Comparison of ENCODE assay signal across 13 cellular contexts in the genomic region with DNA sequence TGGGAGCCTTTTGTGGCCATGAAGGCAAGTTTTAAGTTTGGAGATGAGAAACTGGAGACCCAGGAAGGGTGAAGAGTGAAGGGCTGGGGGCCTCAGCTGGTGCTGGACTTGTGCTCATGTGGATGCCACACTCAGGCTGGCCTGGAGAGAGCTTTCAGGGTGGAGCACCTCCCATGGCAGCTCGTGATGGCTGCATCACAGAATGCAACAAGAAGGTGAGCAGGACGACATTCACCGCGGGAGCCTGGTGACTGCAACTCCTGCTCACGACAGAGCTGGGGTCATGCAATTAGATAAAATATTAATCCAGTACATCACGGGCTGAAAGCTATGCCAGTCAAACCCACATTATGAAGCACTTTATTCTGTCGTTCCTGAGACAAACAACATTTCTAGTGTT. TPM values are rescaled to one million over a fixed set of nuclear protein-coding genes. Genes with fewer than 3 reads are reported as not detected.
DNase-seq lines count a peak whose midpoint lies in the region; ATAC-seq and TF ChIP-seq lines count a peak whose summit lies in the region.
"Had no signal": no experiment of that assay in that cellular context is flagged by ENCODE, and none has a peak within 500 bp of the region (broad histone marks: within the 10 kb centered on the region; RNA-seq: fewer than 3 reads in every experiment).

No MANE protein-coding gene starts in this region.

- no peak for DNase-seq in CD4-positive, alpha-beta T cell
- no peak for DNase-seq in GM23338 (ENCODE audit: low spot score)
- no peak for DNase-seq in activated naive CD8-positive, alpha-beta T cell treated with anti-CD3 and anti-CD28 coated beads, Interleukin-2, amount 50 U/mL, for 24 hours
- DNase-seq in natural killer cell treated with Interleukin-12 subunit alpha and Interleukin-12 subunit beta and Interleukin-15 and Interleukin-18, amount 100 ng/mL, for 72 hours (ENCODE audit: low spot score), result no peak
- DNase-seq in SHP77 treated with DMSO at 0.1 percent for 48 hours (lab: John Stamatoyannopoulos, UW), result no peak
- no peak for DNase-seq in stimulated activated CD4-positive, alpha-beta T cell treated with anti-CD3 and anti-CD28 coated beads, Interleukin-2, amount 100 ng/mL, for 48 hours
- no peak for DNase-seq in NCI-H2029 treated with DMSO at 0.1 percent for 48 hours (lab: John Stamatoyannopoulos, UW)
- DNase-seq: C1 segment of cervical spinal cord, islet precursor cell, midbrain, NCI-H1694 treated with DMSO at 0.1 percent for 48 hours, NCI-H524, pancreas had no signal

- no peaks in the 10 kb centered on the region for H3K9me3 ChIP-seq in CD4-positive, alpha-beta T cell (ENCODE audit: control insufficient read depth, low read length)
- H3K9me3 ChIP-seq: pancreas had no signal

- no peaks in the 10 kb centered on the region for H3K9me3 Mint-ChIP-seq in CD4-positive, alpha-beta T cell
- H3K9me3 Mint-ChIP-seq in GM23338, result no peaks in the 10 kb centered on the region
- H3K9me3 Mint-ChIP-seq in activated naive CD8-positive, alpha-beta T cell treated with anti-CD3 and anti-CD28 coated beads, Interleukin-2, amount 50 U/mL, for 24 hours, result no peaks in the 10 kb centered on the region
- no peaks in the 10 kb centered on the region for H3K9me3 Mint-ChIP-seq in natural killer cell treated with Interleukin-12 subunit alpha and Interleukin-12 subunit beta and Interleukin-15 and Interleukin-18, amount 100 ng/mL, for 72 hours

- peaks cover 45% of the 10 kb centered on the region for H3K4me1 ChIP-seq in GM23338 (ENCODE audit: insufficient read depth)

- H3K27ac ChIP-seq in CD4-positive, alpha-beta T cell (ENCODE audit: low read depth, low read length), result peak overlapping the region; percentile 48
- 0 out of 2 replicates have a peak overlapping the region, but pooled peaks have one; percentile 97 for H3K27ac ChIP-seq in GM23338 (ENCODE audit: low read depth)
- H3K27ac ChIP-seq: pancreas had no signal

- no peak for TF ChIP-seq CTCF in CD4-positive, alpha-beta T cell (IDR thresholded peaks at IDR 0.05)
- no peak for TF ChIP-seq CTCF in GM23338 (conservative IDR thresholded peaks at IDR 0.05; ENCODE audit: low read depth in 2 of 2)

- no peak for ATAC-seq in CD4-positive, alpha-beta T cell (ENCODE audit: poor library complexity)
- no peak for ATAC-seq in GM23338
- no peak for ATAC-seq in activated naive CD8-positive, alpha-beta T cell treated with anti-CD3 and anti-CD28 coated beads, Interleukin-2, amount 50 U/mL, for 24 hours
- ATAC-seq in natural killer cell treated with Interleukin-12 subunit alpha and Interleukin-12 subunit beta and Interleukin-15 and Interleukin-18, amount 100 ng/mL, for 72 hours, result no peak
- ATAC-seq: pancreas had no signal

- peaks cover 92% of the 10 kb centered on the region for H3K4me1 Mint-ChIP-seq in CD4-positive, alpha-beta T cell (ENCODE audit: low read depth)
- H3K4me1 Mint-ChIP-seq in GM23338, result peaks cover 83% of the 10 kb centered on the region
- peaks cover 92% of the 10 kb centered on the region for H3K4me1 Mint-ChIP-seq in activated naive CD8-positive, alpha-beta T cell treated with anti-CD3 and anti-CD28 coated beads, Interleukin-2, amount 50 U/mL, for 24 hours
- H3K4me1 Mint-ChIP-seq in natural killer cell treated with Interleukin-12 subunit alpha and Interleukin-12 subunit beta and Interleukin-15 and Interleukin-18, amount 100 ng/mL, for 72 hours (ENCODE audit: low read depth in 2 of 2), result peaks cover 50 to 51% of the 10 kb centered on the region in 2 donors

- H3K36me3 Mint-ChIP-seq in CD4-positive, alpha-beta T cell (ENCODE audit: low read depth), result peaks cover 80% of the 10 kb centered on the region
- H3K36me3 Mint-ChIP-seq in GM23338 (ENCODE audit: low read depth), result peaks cover 4% of the 10 kb centered on the region; the same call in 2 of the 3 replicates
- H3K36me3 Mint-ChIP-seq in activated naive CD8-positive, alpha-beta T cell treated with anti-CD3 and anti-CD28 coated beads, Interleukin-2, amount 50 U/mL, for 24 hours (ENCODE audit: low read depth), result peaks cover 36% of the 10 kb centered on the region
- no peaks in the 10 kb centered on the region for H3K36me3 Mint-ChIP-seq in natural killer cell treated with Interleukin-12 subunit alpha and Interleukin-12 subunit beta and Interleukin-15 and Interleukin-18, amount 100 ng/mL, for 72 hours

- H3K79me2 ChIP-seq in GM23338 (replicated peaks; ENCODE audit: insufficient read depth), result peaks cover 56% of the 10 kb centered on the region

- intact Hi-C loops in CD4-positive, alpha-beta T cell (cut with DNase I, micrococcal nuclease), result loop anchor here in 1 of 2 experiments (5.0 kb wide), 1 partner anchor 59 kb away; the partner anchor contains the start of gene SEMA4D

- H3K27ac Mint-ChIP-seq in CD4-positive, alpha-beta T cell, result peak overlapping the region; percentile 96
- H3K27ac Mint-ChIP-seq in GM23338, result peak overlapping the region; percentile 89
- peak overlapping the region; percentile 69 for H3K27ac Mint-ChIP-seq in activated naive CD8-positive, alpha-beta T cell treated with anti-CD3 and anti-CD28 coated beads, Interleukin-2, amount 50 U/mL, for 24 hours
- H3K27ac Mint-ChIP-seq in natural killer cell treated with Interleukin-12 subunit alpha and Interleukin-12 subunit beta and Interleukin-15 and Interleukin-18, amount 100 ng/mL, for 72 hours, result peak overlapping the region; percentile 68 to 82

- no peak overlapping the region for H2AFZ ChIP-seq in GM23338

- peaks cover 18% of the 10 kb centered on the region for H3F3A ChIP-seq in GM23338 (replicated peaks; ENCODE audit: low read depth)

- no peak overlapping the region for H3K4me3 ChIP-seq in GM23338
- H3K4me3 ChIP-seq: pancreas had no signal

- POLR2A ChIA-PET in CD4-positive, alpha-beta T cell (lab: Charles Lee), result interaction anchor here (0.6 to 2.1 kb wide), 4 partner anchors 12 to 110 kb away, joined by 3 to 7 read pairs (median 3); no protein-coding TSS in a partner anchor

- H3K27me3 ChIP-seq in CD4-positive, alpha-beta T cell (ENCODE audit: control insufficient read depth, insufficient read depth, low read length), result no peaks in the 10 kb centered on the region
- H3K27me3 ChIP-seq in GM23338 (ENCODE audit: insufficient read depth), result no peaks in the 10 kb centered on the region
- H3K27me3 ChIP-seq: pancreas had no signal

- H3K4me2 ChIP-seq in GM23338, result no peak overlapping the region

- peak overlapping the region; percentile 82 for H3K4me3 Mint-ChIP-seq in CD4-positive, alpha-beta T cell
- H3K4me3 Mint-ChIP-seq in GM23338, result no peak overlapping the region
- H3K4me3 Mint-ChIP-seq in activated naive CD8-positive, alpha-beta T cell treated with anti-CD3 and anti-CD28 coated beads, Interleukin-2, amount 50 U/mL, for 24 hours, result no peak overlapping the region
- no peak overlapping the region for H3K4me3 Mint-ChIP-seq in natural killer cell treated with Interleukin-12 subunit alpha and Interleukin-12 subunit beta and Interleukin-15 and Interleukin-18, amount 100 ng/mL, for 72 hours

- H4K20me1 ChIP-seq in GM23338 (replicated peaks; ENCODE audit: insufficient read depth), result no peaks in the 10 kb centered on the region

- H3K27me3 Mint-ChIP-seq in CD4-positive, alpha-beta T cell, result no peaks in the 10 kb centered on the region
- peaks cover 14% of the 10 kb centered on the region for H3K27me3 Mint-ChIP-seq in GM23338 (ENCODE audit: insufficient read depth, low read depth, poor library complexity)
- H3K27me3 Mint-ChIP-seq in activated naive CD8-positive, alpha-beta T cell treated with anti-CD3 and anti-CD28 coated beads, Interleukin-2, amount 50 U/mL, for 24 hours, result no peaks in the 10 kb centered on the region
- H3K27me3 Mint-ChIP-seq in natural killer cell treated with Interleukin-12 subunit alpha and Interleukin-12 subunit beta and Interleukin-15 and Interleukin-18, amount 100 ng/mL, for 72 hours, result no peaks in the 10 kb centered on the region

- CTCF ChIA-PET in CD4-positive, alpha-beta T cell (lab: Charles Lee), result interaction anchor here (1.0 to 4.0 kb wide), 3 partner anchors 9 to 111 kb away, joined by 3 to 19 read pairs (median 12); no protein-coding TSS in a partner anchor

- H3K36me3 ChIP-seq in GM23338 (ENCODE audit: insufficient read depth), result no peaks in the 10 kb centered on the region
- H3K36me3 ChIP-seq: pancreas had no signal

- no peaks in the 10 kb centered on the region for H3K9me2 ChIP-seq in GM23338 (ENCODE audit: insufficient read depth)

TF ChIP-seq in GM23338, 12 proteins besides CTCF, POLR2A, EP300 and RAD21:
- TF ChIP-seq, protein P1, sequence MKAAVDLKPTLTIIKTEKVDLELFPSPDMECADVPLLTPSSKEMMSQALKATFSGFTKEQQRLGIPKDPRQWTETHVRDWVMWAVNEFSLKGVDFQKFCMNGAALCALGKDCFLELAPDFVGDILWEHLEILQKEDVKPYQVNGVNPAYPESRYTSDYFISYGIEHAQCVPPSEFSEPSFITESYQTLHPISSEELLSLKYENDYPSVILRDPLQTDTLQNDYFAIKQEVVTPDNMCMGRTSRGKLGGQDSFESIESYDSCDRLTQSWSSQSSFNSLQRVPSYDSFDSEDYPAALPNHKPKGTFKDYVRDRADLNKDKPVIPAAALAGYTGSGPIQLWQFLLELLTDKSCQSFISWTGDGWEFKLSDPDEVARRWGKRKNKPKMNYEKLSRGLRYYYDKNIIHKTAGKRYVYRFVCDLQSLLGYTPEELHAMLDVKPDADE (IDR thresholded peaks at IDR 0.05), result no peak
- TF ChIP-seq ZNF114 (CRISPR knock-in tag; IDR thresholded peaks at IDR 0.05) (no peak), EZH2 (IDR thresholded peaks at IDR 0.05; ENCODE audit: low read depth, unreplicated experiment) (no peak), JUNB (IDR thresholded peaks at IDR 0.05; ENCODE audit: unreplicated experiment) (no peak), CREB1 (CRISPR knock-in tag; IDR thresholded peaks at IDR 0.05; ENCODE audit: low read depth) (no peak)

RNA-seq across cellular contexts. Expression of gene SEMA4D, which starts 59.7 kb away (rescaled TPM):
- total RNA-seq in CD4-positive, alpha-beta T cell, result 100 to 1,000 TPM; 399 to 430 TPM
- total RNA-seq in GM23338 (2014; rRNA removed; shearing (Covaris generic)), result 48.0 and 63.0 TPM in 2 replicates
- 17.1 and 19.3 TPM in 2 replicates for polyA plus RNA-seq in GM23338 (2016; fragmentation: Nextera tagmentation; extraction: Ambion mirVana)
- total RNA-seq in natural killer cell treated with Interleukin-12 subunit alpha and Interleukin-12 subunit beta and Interleukin-15 and Interleukin-18, amount 100 ng/mL, for 72 hours, result 100 to 1,000 TPM; 169 to 237 TPM
